In the genomic region with DNA sequence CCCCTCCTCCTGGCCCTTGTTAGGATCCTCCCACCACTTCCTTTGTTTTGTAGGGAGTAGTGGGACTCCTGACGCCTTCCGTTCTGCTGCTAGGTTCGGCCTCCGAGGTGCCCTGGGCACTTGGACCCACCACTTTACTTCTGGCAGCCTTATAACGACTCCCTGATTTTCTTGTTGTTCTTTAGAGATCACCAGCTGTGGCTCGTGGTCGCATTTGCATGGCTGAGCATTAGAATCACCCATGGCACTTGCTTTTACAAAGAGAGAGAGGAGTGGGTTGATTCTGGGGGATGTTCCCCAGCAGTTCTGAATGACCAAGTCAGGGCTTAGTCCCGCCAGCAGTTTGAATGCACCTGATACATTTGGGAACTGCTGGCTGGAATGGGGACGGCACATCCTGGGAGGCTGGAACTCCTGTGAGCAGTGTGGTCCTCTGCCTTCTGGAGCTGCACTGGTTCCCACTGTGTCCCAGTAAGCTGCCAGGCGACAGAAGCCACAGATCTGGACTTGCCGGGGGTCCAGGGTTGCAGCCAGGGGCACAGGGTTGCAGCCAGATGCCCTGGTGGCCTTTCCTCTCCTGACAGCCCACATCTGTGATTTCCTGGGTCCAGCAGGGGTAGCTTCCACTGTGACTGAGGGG, we compare ENCODE assay signal across 1 cellular context.
TF ChIP-seq lines count a peak whose summit lies in the region.

No MANE protein-coding gene starts in this region.

TF ChIP-seq in GM23338, 12 proteins besides CTCF, POLR2A, EP300 and RAD21:
- TF ChIP-seq POLR2AphosphoS5 (IDR thresholded peaks at IDR 0.05; ENCODE audit: low read depth): no peak
- TF ChIP-seq, protein P1, sequence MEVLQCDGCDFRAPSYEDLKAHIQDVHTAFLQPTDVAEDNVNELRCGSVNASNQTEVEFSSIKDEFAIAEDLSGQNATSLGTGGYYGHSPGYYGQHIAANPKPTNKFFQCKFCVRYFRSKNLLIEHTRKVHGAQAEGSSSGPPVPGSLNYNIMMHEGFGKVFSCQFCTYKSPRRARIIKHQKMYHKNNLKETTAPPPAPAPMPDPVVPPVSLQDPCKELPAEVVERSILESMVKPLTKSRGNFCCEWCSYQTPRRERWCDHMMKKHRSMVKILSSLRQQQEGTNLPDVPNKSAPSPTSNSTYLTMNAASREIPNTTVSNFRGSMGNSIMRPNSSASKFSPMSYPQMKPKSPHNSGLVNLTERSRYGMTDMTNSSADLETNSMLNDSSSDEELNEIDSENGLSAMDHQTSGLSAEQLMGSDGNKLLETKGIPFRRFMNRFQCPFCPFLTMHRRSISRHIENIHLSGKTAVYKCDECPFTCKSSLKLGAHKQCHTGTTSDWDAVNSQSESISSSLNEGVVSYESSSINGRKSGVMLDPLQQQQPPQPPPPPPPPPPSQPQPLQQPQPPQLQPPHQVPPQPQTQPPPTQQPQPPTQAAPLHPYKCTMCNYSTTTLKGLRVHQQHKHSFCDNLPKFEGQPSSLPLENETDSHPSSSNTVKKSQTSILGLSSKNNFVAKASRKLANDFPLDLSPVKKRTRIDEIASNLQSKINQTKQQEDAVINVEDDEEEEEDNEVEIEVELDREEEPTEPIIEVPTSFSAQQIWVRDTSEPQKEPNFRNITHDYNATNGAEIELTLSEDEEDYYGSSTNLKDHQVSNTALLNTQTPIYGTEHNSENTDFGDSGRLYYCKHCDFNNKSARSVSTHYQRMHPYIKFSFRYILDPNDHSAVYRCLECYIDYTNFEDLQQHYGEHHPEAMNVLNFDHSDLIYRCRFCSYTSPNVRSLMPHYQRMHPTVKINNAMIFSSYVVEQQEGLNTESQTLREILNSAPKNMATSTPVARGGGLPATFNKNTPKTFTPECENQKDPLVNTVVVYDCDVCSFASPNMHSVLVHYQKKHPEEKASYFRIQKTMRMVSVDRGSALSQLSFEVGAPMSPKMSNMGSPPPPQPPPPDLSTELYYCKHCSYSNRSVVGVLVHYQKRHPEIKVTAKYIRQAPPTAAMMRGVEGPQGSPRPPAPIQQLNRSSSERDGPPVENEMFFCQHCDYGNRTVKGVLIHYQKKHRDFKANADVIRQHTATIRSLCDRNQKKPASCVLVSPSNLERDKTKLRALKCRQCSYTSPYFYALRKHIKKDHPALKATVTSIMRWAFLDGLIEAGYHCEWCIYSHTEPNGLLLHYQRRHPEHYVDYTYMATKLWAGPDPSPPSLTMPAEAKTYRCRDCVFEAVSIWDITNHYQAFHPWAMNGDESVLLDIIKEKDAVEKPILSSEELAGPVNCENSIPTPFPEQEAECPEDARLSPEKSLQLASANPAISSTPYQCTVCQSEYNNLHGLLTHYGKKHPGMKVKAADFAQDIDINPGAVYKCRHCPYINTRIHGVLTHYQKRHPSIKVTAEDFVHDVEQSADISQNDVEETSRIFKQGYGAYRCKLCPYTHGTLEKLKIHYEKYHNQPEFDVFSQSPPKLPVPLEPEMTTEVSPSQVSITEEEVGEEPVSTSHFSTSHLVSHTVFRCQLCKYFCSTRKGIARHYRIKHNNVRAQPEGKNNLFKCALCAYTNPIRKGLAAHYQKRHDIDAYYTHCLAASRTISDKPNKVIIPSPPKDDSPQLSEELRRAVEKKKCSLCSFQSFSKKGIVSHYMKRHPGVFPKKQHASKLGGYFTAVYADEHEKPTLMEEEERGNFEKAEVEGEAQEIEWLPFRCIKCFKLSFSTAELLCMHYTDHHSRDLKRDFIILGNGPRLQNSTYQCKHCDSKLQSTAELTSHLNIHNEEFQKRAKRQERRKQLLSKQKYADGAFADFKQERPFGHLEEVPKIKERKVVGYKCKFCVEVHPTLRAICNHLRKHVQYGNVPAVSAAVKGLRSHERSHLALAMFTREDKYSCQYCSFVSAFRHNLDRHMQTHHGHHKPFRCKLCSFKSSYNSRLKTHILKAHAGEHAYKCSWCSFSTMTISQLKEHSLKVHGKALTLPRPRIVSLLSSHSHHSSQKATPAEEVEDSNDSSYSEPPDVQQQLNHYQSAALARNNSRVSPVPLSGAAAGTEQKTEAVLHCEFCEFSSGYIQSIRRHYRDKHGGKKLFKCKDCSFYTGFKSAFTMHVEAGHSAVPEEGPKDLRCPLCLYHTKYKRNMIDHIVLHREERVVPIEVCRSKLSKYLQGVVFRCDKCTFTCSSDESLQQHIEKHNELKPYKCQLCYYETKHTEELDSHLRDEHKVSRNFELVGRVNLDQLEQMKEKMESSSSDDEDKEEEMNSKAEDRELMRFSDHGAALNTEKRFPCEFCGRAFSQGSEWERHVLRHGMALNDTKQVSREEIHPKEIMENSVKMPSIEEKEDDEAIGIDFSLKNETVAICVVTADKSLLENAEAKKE (CRISPR knock-in tag; IDR thresholded peaks at IDR 0.05): no peak
- TF ChIP-seq STAT1 (IDR thresholded peaks at IDR 0.05; ENCODE audit: unreplicated experiment): no peak
- TF ChIP-seq, protein P2, sequence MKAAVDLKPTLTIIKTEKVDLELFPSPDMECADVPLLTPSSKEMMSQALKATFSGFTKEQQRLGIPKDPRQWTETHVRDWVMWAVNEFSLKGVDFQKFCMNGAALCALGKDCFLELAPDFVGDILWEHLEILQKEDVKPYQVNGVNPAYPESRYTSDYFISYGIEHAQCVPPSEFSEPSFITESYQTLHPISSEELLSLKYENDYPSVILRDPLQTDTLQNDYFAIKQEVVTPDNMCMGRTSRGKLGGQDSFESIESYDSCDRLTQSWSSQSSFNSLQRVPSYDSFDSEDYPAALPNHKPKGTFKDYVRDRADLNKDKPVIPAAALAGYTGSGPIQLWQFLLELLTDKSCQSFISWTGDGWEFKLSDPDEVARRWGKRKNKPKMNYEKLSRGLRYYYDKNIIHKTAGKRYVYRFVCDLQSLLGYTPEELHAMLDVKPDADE (IDR thresholded peaks at IDR 0.05): no peak
- no peak for TF ChIP-seq ZNF331 (CRISPR knock-in tag; IDR thresholded peaks at IDR 0.05; ENCODE audit: low read depth)
- TF ChIP-seq, protein P3, sequence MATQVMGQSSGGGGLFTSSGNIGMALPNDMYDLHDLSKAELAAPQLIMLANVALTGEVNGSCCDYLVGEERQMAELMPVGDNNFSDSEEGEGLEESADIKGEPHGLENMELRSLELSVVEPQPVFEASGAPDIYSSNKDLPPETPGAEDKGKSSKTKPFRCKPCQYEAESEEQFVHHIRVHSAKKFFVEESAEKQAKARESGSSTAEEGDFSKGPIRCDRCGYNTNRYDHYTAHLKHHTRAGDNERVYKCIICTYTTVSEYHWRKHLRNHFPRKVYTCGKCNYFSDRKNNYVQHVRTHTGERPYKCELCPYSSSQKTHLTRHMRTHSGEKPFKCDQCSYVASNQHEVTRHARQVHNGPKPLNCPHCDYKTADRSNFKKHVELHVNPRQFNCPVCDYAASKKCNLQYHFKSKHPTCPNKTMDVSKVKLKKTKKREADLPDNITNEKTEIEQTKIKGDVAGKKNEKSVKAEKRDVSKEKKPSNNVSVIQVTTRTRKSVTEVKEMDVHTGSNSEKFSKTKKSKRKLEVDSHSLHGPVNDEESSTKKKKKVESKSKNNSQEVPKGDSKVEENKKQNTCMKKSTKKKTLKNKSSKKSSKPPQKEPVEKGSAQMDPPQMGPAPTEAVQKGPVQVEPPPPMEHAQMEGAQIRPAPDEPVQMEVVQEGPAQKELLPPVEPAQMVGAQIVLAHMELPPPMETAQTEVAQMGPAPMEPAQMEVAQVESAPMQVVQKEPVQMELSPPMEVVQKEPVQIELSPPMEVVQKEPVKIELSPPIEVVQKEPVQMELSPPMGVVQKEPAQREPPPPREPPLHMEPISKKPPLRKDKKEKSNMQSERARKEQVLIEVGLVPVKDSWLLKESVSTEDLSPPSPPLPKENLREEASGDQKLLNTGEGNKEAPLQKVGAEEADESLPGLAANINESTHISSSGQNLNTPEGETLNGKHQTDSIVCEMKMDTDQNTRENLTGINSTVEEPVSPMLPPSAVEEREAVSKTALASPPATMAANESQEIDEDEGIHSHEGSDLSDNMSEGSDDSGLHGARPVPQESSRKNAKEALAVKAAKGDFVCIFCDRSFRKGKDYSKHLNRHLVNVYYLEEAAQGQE (IDR thresholded peaks at IDR 0.05; ENCODE audit: unreplicated experiment): no peak
- TF ChIP-seq EZH2 (IDR thresholded peaks at IDR 0.05; ENCODE audit: low read depth, unreplicated experiment): no peak
- no peak for TF ChIP-seq EZH2phosphoT487 (IDR thresholded peaks at IDR 0.05; ENCODE audit: unreplicated experiment)
- no peak for TF ChIP-seq ZNF114 (CRISPR knock-in tag; IDR thresholded peaks at IDR 0.05)
- TF ChIP-seq NANOG (IDR thresholded peaks at IDR 0.05; ENCODE audit: borderline replicate concordance): no peak
- no peak for TF ChIP-seq JUNB (IDR thresholded peaks at IDR 0.05; ENCODE audit: unreplicated experiment)
